8 cellular contexts compared by ENCODE assay signal in the genomic region with DNA sequence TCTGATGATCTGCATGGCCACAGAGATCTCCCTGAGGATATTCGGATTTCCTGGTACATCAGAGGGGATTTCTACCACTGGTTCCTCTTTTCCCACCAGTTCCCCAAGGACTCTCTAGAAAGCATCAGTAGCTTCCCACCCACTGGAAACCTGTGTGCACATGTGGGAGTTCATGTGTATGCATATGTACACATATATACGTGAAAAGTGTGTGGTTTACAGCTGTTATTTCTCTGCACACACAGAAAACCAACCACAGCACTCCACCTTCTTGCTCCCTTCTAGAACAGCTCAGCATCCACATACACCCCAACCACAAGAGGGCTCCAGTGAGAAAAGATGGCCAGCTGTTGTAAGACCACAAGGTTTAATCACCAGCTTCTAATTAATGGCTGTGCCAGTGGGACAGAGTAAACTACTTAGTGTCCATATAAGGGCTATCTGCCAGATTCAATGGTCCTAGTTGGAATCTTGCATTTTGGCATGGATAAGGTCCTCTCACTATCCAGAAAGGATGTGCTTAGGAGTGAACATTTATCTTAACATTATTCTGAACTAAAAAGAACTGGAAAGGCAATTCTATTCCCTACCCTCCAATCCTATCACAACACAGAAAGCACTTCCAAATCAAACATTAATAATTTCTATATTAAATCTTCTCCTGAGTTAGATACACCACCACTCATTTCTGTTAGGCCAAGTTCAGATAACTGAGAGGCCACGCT. TPM values are rescaled to one million over a fixed set of nuclear protein-coding genes. Genes with fewer than 3 reads are reported as not detected.
DNase-seq lines count a peak whose midpoint lies in the region; ATAC-seq and TF ChIP-seq lines count a peak whose summit lies in the region.

No MANE protein-coding gene starts in this region.

- peak; percentile 60 for TF ChIP-seq CTCF in CD4-positive, alpha-beta T cell (IDR thresholded peaks at IDR 0.05)
- TF ChIP-seq CTCF in GM20000 (IDR thresholded peaks at IDR 0.05; ENCODE audit: extremely low read depth, missing control alignments) (peak; percentile 72), fibroblast of the aortic adventitia (IDR thresholded peaks at IDR 0.05; ENCODE audit: insufficient read depth, low read length) (peak; percentile 77)

- H3K4me3 ChIP-seq in fibroblast of the aortic adventitia (ENCODE audit: low read depth, low read length): no peak overlapping the region

- CTCF ChIA-PET in CD4-positive, alpha-beta T cell (lab: Charles Lee): interaction anchor here (0.5 to 3.6 kb wide), 18 partner anchors 9 to 246 kb away, joined by 3 to 15 read pairs (median 4); no protein-coding TSS in a partner anchor

- H3K9me3 ChIP-seq in CD4-positive, alpha-beta T cell (ENCODE audit: control insufficient read depth, low read length): no peaks in the 10 kb centered on the region

- intact Hi-C loops in CD4-positive, alpha-beta T cell (cut with DNase I, micrococcal nuclease): loop anchor here (1.0 to 10.0 kb wide), 7 partner anchors 48 to 251 kb away; partner anchors contain the start of gene WASF2 (in 1 of the 2)
- intact Hi-C loops in posterior vena cava (cut with DNase I): loop anchor here in 1 of 2 donors (5.0 kb wide), 1 partner anchor 186 kb away; the partner anchor contains the start of gene AHDC1

- POLR2A ChIA-PET in CD4-positive, alpha-beta T cell (lab: Charles Lee): interaction anchor here (1.1 to 3.0 kb wide), 7 partner anchors 14 to 244 kb away, joined by 3 to 11 read pairs (median 5); partner anchors contain the start of gene WASF2

- H3K36me3 Mint-ChIP-seq in CD4-positive, alpha-beta T cell (ENCODE audit: low read depth): peaks cover 75% of the 10 kb centered on the region

- H3K27ac Mint-ChIP-seq in CD4-positive, alpha-beta T cell: peak overlapping the region; percentile 54

- H3K27ac ChIP-seq in CD4-positive, alpha-beta T cell (ENCODE audit: low read depth, low read length): no peak overlapping the region

- peak in 6 of 10 experiments; percentile 28 to 51 (median 37) for DNase-seq in CD4-positive, alpha-beta T cell
- DNase-seq in GM20000 (ENCODE audit: low spot score) (no peak), NCI-H526 treated with DMSO at 0.1 percent for 48 hours (lab: John Stamatoyannopoulos, UW) (peak; percentile 36), fibroblast of the aortic adventitia (ENCODE audit: low read depth) (peak; percentile 72), posterior vena cava (ENCODE audit: low spot score) (peak; percentile 4)
- peak; percentile 62 for DNase-seq in activated CD8-positive, alpha-beta memory T cell treated with anti-CD3 and anti-CD28 coated beads, Interleukin-2, amount 50 U/mL, for 48 hours

- H3K4me1 Mint-ChIP-seq in CD4-positive, alpha-beta T cell (ENCODE audit: low read depth): peaks cover 46% of the 10 kb centered on the region

- no peaks in the 10 kb centered on the region for H3K27me3 ChIP-seq in CD4-positive, alpha-beta T cell (ENCODE audit: control insufficient read depth, insufficient read depth, low read length)

- no peaks in the 10 kb centered on the region for H3K27me3 Mint-ChIP-seq in CD4-positive, alpha-beta T cell

- peak; percentile 73 for ATAC-seq in CD4-positive, alpha-beta T cell (ENCODE audit: poor library complexity)
- ATAC-seq in HG02852 (IDR thresholded peaks at IDR 0.05; ENCODE audit: unreplicated experiment): no peak
- no peak for ATAC-seq in HG02970 (IDR thresholded peaks at IDR 0.05; ENCODE audit: low FRiP score, unreplicated experiment)

- no peaks in the 10 kb centered on the region for H3K9me3 Mint-ChIP-seq in CD4-positive, alpha-beta T cell

- no peak overlapping the region for H3K4me3 Mint-ChIP-seq in CD4-positive, alpha-beta T cell

RNA-seq across cellular contexts. Expression of gene GPR3, which starts 24.1 kb away (rescaled TPM):
- total RNA-seq in CD4-positive, alpha-beta T cell: under 1 TPM; 0.14 to 0.19 TPM
- total RNA-seq in fibroblast of the aortic adventitia (ENCODE audit: low replicate concordance) (0.99 TPM in 1 of 2 replicates, not detected in the other), posterior vena cava (1 to 10 TPM in 1 of 2 donors, under 1 TPM in 1; 0.37 to 1.2 TPM)

RNA-seq across cellular contexts. Expression of gene CD164L2, which starts 33.4 kb away (rescaled TPM):
- not detected for total RNA-seq in CD4-positive, alpha-beta T cell
- not detected in 2 replicates for total RNA-seq in fibroblast of the aortic adventitia (ENCODE audit: low replicate concordance)
- not detected for total RNA-seq in posterior vena cava

RNA-seq across cellular contexts. Expression of gene FCN3, which starts 41.9 kb away (rescaled TPM):
- total RNA-seq in CD4-positive, alpha-beta T cell: not detected
- total RNA-seq in fibroblast of the aortic adventitia (ENCODE audit: low replicate concordance): not detected in 2 replicates
- total RNA-seq in posterior vena cava: 10 to 100 TPM; 10.4 to 11.6 TPM

RNA-seq across cellular contexts. Expression of gene MAP3K6, which starts 49.8 kb away (rescaled TPM):
- 1 to 10 TPM; 8.5 to 8.8 TPM for total RNA-seq in CD4-positive, alpha-beta T cell
- 13.0 and 18.2 TPM in 2 replicates for total RNA-seq in fibroblast of the aortic adventitia (ENCODE audit: low replicate concordance)
- 10 to 100 TPM; 72.8 to 94.3 TPM for total RNA-seq in posterior vena cava

Comparison
In these comparisons a context has a peak if more than half of its experiments do, and no peak if none do; other contexts are left out.
1. RNA of gene FCN3, which starts 41.9 kb away (total RNA-seq): 10.4 to 11.6 TPM in posterior vena cava; not detected in CD4-positive, alpha-beta T cell and not detected in fibroblast of the aortic adventitia; every median in the first group is over 10 times any median in the second.
2. Peak in every context shown above with its lines, with median percentiles within 50 percentile points of each other: CTCF ChIP-seq.